16 cellular contexts compared by ENCODE assay signal in genomic region chr5:141873933-141874261, GRCh38. TPM values are rescaled to one million over a fixed set of nuclear protein-coding genes. Genes with fewer than 3 reads are reported as not detected.
DNase-seq lines count a peak whose midpoint lies in the region; ATAC-seq lines count a peak whose summit lies in the region.
"Had no signal": no experiment of that assay in that cellular context is flagged by ENCODE, and none has a peak within 500 bp of the region (broad histone marks: within the 10 kb centered on the region; RNA-seq: fewer than 3 reads in every experiment).

No MANE protein-coding gene starts in this region.

- DNase-seq in epidermal melanocyte (ENCODE audit: insufficient read length, low spot score) (peak; percentile 8), NCI-H524 (lab: John Stamatoyannopoulos, UW) (no peak), SW480 (ENCODE audit: low spot score) (no peak)
- DNase-seq: activated CD4-positive, alpha-beta T cell treated with anti-CD3 and anti-CD28 coated beads, Interleukin-2, amount 10 ng/mL, durations not matched to agents 24 days and 14 days; activated naive CD4-positive, alpha-beta T cell treated with anti-CD3 and anti-CD28 coated beads, Interleukin-2, amount 50 U/mL, for 16 hours; activated T-cell treated with anti-CD3 and anti-CD28 coated beads, Interleukin-2, amount 50 U/mL, for 1 hour; BE2C; DMS 273 treated with DMSO at 0.1 percent for 48 hours; NCI-H1694; NCI-H446; SJCRH30; T1000 had no signal

- peaks cover 17 to 26% of the 10 kb centered on the region in 2 donors for H3K4me1 ChIP-seq in muscle layer of duodenum (ENCODE audit: control insufficient read depth in 1 of 2, insufficient read depth in 2 of 2, low read length in 2 of 2)
- H3K4me1 ChIP-seq: BE2C had no signal

- H3K36me3 ChIP-seq in muscle layer of duodenum (ENCODE audit: control insufficient read depth in 1 of 2, insufficient read depth in 2 of 2, low read length in 2 of 2), result peaks cover 0 to under 1% of the 10 kb centered on the region in 2 donors
- H3K36me3 ChIP-seq: SJCRH30 had no signal

- ATAC-seq in GM18519 (IDR thresholded peaks at IDR 0.05; ENCODE audit: low FRiP score, unreplicated experiment), result no peak

- H3K27ac ChIP-seq in angular gyrus (ENCODE audit: low read depth, low read length) (peak overlapping the region; percentile 0), muscle layer of duodenum (ENCODE audit: low read length) (peak overlapping the region; percentile 83), temporal lobe (ENCODE audit: low read depth, low read length) (peak overlapping the region; percentile 29)
- H3K27ac ChIP-seq: SJCRH30 had no signal

- H3K27me3 ChIP-seq in muscle layer of duodenum (ENCODE audit: low read depth, low read length), result peaks cover 25% of the 10 kb centered on the region

- no peaks in the 10 kb centered on the region for H3K9me3 ChIP-seq in muscle layer of duodenum (ENCODE audit: control insufficient read depth in 1 of 2, low read length in 2 of 2)
- H3K9me3 ChIP-seq: BE2C, SJCRH30 had no signal

- H3K4me3 ChIP-seq in muscle layer of duodenum (ENCODE audit: low read depth in 1 of 2, low read length in 2 of 2), result no peak overlapping the region
- H3K4me3 ChIP-seq: SJCRH30 had no signal

RNA-seq across cellular contexts. Expression of gene PCDH1, which starts 4.3 kb away (rescaled TPM):
- 49.2 TPM for total RNA-seq in temporal lobe
- total RNA-seq: activated CD4-positive, alpha-beta T cell treated with anti-CD3 and anti-CD28 coated beads, Interleukin-2, amount 10 ng/mL, durations not matched to agents 24 days and 14 days had no signal

RNA-seq across cellular contexts. Expression of gene DELE1, which starts 49.8 kb away (rescaled TPM):
- total RNA-seq in temporal lobe, result 34.4 TPM

Comparison
In these comparisons a context has a peak if more than half of its experiments do, and no peak if none do; other contexts are left out.
1. H3K27ac ChIP-seq: peak in every context shown above with its lines; median percentile 83 in muscle layer of duodenum; 29 in temporal lobe; 0 in angular gyrus.